In genomic region chr1:233361876-233362275, GRCh38 we compare ENCODE assay signal across 13 cellular contexts.
"Had no signal": no experiment of that assay in that cellular context is flagged by ENCODE, and none has a peak within 500 bp of the region (broad histone marks: within the 10 kb centered on the region; RNA-seq: fewer than 3 reads in every experiment).

No MANE protein-coding gene starts in this region.

- ATAC-seq: esophagus mucosa; natural killer cell treated with Interleukin-12 subunit alpha and Interleukin-12 subunit beta and Interleukin-15 and Interleukin-18, amount 100 ng/mL, for 72 hours; psoas muscle had no signal

- H3K4me1 ChIP-seq: psoas muscle, sigmoid colon had no signal

- H3K4me3 ChIP-seq: psoas muscle, sigmoid colon, thyroid gland had no signal

- H3K9me3 ChIP-seq: psoas muscle, sigmoid colon, thyroid gland had no signal

- H3K27ac ChIP-seq: psoas muscle, sigmoid colon, thyroid gland had no signal

- DNase-seq: activated CD4-positive, alpha-beta memory T cell treated with anti-CD3 and anti-CD28 coated beads, Interleukin-2, amount 10 ng/mL, durations not matched to agents 7 days and 5 days; activated effector memory CD4-positive, alpha-beta T cell treated with Interleukin-2 at 50 U/mL for 16 hours; activated naive CD4-positive, alpha-beta T cell treated with anti-CD3 and anti-CD28 coated beads, Interleukin-2, amount 50 U/mL, for 16 hours; activated T-cell treated with anti-CD3 and anti-CD28 coated beads, Interleukin-2, amount 50 U/mL, for 24 hours; dermis blood vessel endothelial cell; hippocampal formation; kidney; psoas muscle; sigmoid colon; stimulated activated CD4-positive, alpha-beta T cell treated with anti-CD3 and anti-CD28 coated beads, Interleukin-1b, Interleukin-23, amount 100 ng/mL, for 48 hours; thyroid gland had no signal

- H3K36me3 ChIP-seq: sigmoid colon, thyroid gland had no signal

- H3K27me3 ChIP-seq: thyroid gland had no signal
